Comparison of ENCODE assay signal across 23 cellular contexts in genomic region chr18:30927042-30927441, GRCh38.
"Had no signal": no experiment of that assay in that cellular context is flagged by ENCODE, and none has a peak within 500 bp of the region (broad histone marks: within the 10 kb centered on the region; RNA-seq: fewer than 3 reads in every experiment).

No MANE protein-coding gene starts in this region.

- H3K27ac ChIP-seq: RWPE1 had no signal

- H3K9me2 ChIP-seq: SK-N-SH had no signal

- H3K27me3 Mint-ChIP-seq: IgD-negative memory B cell, T-cell had no signal

- H3K4me3 ChIP-seq: MG63 had no signal

- H3K9ac ChIP-seq: SK-N-SH had no signal

- H3K4me3 Mint-ChIP-seq: IgD-negative memory B cell, T-cell had no signal

- H3K4me1 Mint-ChIP-seq: IgD-negative memory B cell, T-cell had no signal

- H3K36me3 Mint-ChIP-seq: IgD-negative memory B cell, T-cell had no signal

- H3K27me3 ChIP-seq: MG63 had no signal

- ATAC-seq: Panc1, T-cell had no signal

- H3K27ac Mint-ChIP-seq: IgD-negative memory B cell, T-cell had no signal

- H3K36me3 ChIP-seq: MG63 had no signal

- H3K9me3 ChIP-seq: MG63, SK-N-SH had no signal

- DNase-seq: KBM-7, MG63, NCI-H1092, NCI-H1105 treated with DMSO at 0.1 percent for 48 hours, NCI-H1417 treated with DMSO at 0.1 percent for 48 hours, NCI-H146, NCI-H1694 treated with DMSO at 0.1 percent for 48 hours, NCI-H1930, NCI-H2081 treated with DMSO at 0.1 percent for 48 hours, NCI-H2171, NCI-H226, NCI-H446, NCI-H510A, NCI-H524 treated with DMSO at 0.1 percent for 48 hours, NCI-H69, NCI-H774, SHP77, SK-N-SH, SW 1271, T-cell had no signal

- H3K4me2 ChIP-seq: SK-N-SH had no signal
